In the genomic region with DNA sequence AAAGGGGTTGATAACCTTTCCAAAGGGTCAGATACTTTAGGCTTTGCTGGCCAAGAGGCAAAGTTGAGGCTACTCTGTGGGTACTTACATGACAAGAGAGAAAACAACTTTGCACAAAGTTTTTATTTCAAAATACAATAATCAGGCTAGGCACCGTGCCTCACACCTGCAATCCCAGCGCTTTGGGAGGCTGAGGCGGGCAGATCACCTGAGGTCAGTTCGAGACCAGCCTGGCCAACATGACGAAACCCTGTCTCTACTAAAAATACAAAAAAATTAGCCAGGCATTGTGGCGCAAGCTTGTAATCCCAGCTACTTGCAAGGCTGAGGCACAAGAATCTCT, we compare ENCODE assay signal across 1 cellular context.
TF ChIP-seq lines count a peak whose summit lies in the region.

No MANE protein-coding gene starts in this region.

TF ChIP-seq in liver, 16 proteins besides CTCF, POLR2A, EP300 and RAD21:
- TF ChIP-seq, protein P1, sequence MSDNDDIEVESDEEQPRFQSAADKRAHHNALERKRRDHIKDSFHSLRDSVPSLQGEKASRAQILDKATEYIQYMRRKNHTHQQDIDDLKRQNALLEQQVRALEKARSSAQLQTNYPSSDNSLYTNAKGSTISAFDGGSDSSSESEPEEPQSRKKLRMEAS (IDR thresholded peaks at IDR 0.05), result peak; percentile 22
- peak; percentile 48 for TF ChIP-seq NR2F2 (IDR thresholded peaks at IDR 0.05)
- TF ChIP-seq, protein P2, sequence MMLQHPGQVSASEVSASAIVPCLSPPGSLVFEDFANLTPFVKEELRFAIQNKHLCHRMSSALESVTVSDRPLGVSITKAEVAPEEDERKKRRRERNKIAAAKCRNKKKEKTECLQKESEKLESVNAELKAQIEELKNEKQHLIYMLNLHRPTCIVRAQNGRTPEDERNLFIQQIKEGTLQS (IDR thresholded peaks at IDR 0.05), result peak; percentile 65
- peak; percentile 89 to 90 for TF ChIP-seq RXRA (IDR thresholded peaks at IDR 0.05)
- peak; percentile 0 for TF ChIP-seq YY1 (IDR thresholded peaks at IDR 0.05)
- TF ChIP-seq SP1 (IDR thresholded peaks at IDR 0.05), result peak; percentile 58
- TF ChIP-seq, protein P3, sequence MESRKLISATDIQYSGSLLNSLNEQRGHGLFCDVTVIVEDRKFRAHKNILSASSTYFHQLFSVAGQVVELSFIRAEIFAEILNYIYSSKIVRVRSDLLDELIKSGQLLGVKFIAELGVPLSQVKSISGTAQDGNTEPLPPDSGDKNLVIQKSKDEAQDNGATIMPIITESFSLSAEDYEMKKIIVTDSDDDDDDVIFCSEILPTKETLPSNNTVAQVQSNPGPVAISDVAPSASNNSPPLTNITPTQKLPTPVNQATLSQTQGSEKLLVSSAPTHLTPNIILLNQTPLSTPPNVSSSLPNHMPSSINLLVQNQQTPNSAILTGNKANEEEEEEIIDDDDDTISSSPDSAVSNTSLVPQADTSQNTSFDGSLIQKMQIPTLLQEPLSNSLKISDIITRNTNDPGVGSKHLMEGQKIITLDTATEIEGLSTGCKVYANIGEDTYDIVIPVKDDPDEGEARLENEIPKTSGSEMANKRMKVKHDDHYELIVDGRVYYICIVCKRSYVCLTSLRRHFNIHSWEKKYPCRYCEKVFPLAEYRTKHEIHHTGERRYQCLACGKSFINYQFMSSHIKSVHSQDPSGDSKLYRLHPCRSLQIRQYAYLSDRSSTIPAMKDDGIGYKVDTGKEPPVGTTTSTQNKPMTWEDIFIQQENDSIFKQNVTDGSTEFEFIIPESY (IDR thresholded peaks at IDR 0.05), result peak; percentile 44
- TF ChIP-seq HNF4A (conservative IDR thresholded peaks at IDR 0.05), result peak; percentile 65 to 70
- TF ChIP-seq HNF4G (IDR thresholded peaks at IDR 0.05), result peak; percentile 31
- TF ChIP-seq JUND (IDR thresholded peaks at IDR 0.05), result peak; percentile 59 to 62
TF ChIP-seq in liver: peak in this region for 10; not testable (repeated sequence) for 6.
